ENCODE assay signal across 29 cellular contexts in the genomic region with DNA sequence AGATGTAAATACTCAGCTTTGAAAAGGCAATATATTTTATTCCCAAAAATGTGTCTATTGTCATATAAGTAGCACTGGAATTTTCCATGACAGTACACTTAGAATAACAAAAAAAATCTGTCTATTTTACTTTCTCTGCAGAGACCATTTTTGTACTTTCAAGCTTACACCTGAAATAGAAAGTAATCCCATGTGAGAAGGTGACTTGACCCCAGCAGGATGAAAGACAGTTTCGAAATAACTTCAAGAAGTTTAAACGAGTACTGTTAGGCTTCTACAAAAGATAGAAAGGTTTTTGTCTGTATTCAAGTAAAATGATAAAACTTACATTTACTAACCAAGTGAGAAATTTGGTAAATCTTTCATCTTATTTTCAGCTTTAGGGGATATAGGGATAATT.
"Had no signal": no experiment of that assay in that cellular context is flagged by ENCODE, and none has a peak within 500 bp of the region (broad histone marks: within the 10 kb centered on the region; RNA-seq: fewer than 3 reads in every experiment).

No MANE protein-coding gene starts in this region.

- H3K27me3 Mint-ChIP-seq: naive B cell; stimulated activated naive CD8-positive, alpha-beta T cell treated with anti-CD3 and anti-CD28 coated beads, Interleukin-15, amount 100 ng/mL, for 72 hours had no signal

- H3K4me3 ChIP-seq: dorsolateral prefrontal cortex, esophagus muscularis mucosa, gastroesophageal sphincter, heart left ventricle, hepatocyte, lung, neural progenitor cell, prostate gland, right atrium auricular region, smooth muscle cell, suprapubic skin, transverse colon, upper lobe of right lung, uterus had no signal

- H3K4me1 Mint-ChIP-seq: memory B cell, naive B cell had no signal

- H3K4me3 Mint-ChIP-seq: memory B cell; naive B cell; nephron; neural progenitor cell; stimulated activated naive CD8-positive, alpha-beta T cell treated with anti-CD3 and anti-CD28 coated beads, Interleukin-15, amount 100 ng/mL, for 72 hours had no signal

- H3K27ac ChIP-seq: dorsolateral prefrontal cortex, epithelial cell of prostate, esophagus muscularis mucosa, foreskin keratinocyte, gastroesophageal sphincter, heart left ventricle, hepatocyte, neural progenitor cell, prostate gland, right atrium auricular region, suprapubic skin, transverse colon, upper lobe of right lung, uterus had no signal

- H3K4me1 ChIP-seq: esophagus muscularis mucosa, foreskin keratinocyte, gastroesophageal sphincter, heart left ventricle, prostate gland, right atrium auricular region, suprapubic skin, transverse colon, upper lobe of right lung, uterus had no signal

- H3K36me3 Mint-ChIP-seq: memory B cell, naive B cell, neural progenitor cell had no signal

- H3K4me2 ChIP-seq: hepatocyte, neural progenitor cell, smooth muscle cell had no signal

- H3K27ac Mint-ChIP-seq: memory B cell; naive B cell; nephron; neural progenitor cell; stimulated activated naive CD8-positive, alpha-beta T cell treated with anti-CD3 and anti-CD28 coated beads, Interleukin-15, amount 100 ng/mL, for 72 hours had no signal

- H3K79me2 ChIP-seq: hepatocyte had no signal

- H3K36me3 ChIP-seq: esophagus muscularis mucosa, gastroesophageal sphincter, heart left ventricle, neural progenitor cell, prostate gland, right atrium auricular region, suprapubic skin, transverse colon, upper lobe of right lung, uterus had no signal

- DNase-seq: dorsolateral prefrontal cortex; effector CD4-positive, alpha-beta T cell; heart left ventricle; kidney; naive B cell; stimulated activated CD4-positive, alpha-beta T cell treated with anti-CD3 and anti-CD28 coated beads, Interleukin-12 subunit alpha, Interleukin-12 subunit beta, amount 100 ng/mL, for 4 hours; stimulated activated CD4-positive, alpha-beta T cell treated with anti-CD3 and anti-CD28 coated beads, Interleukin-1b, Interleukin-23, amount 100 ng/mL, for 48 hours; stimulated activated CD4-positive, alpha-beta T cell treated with anti-CD3 and anti-CD28 coated beads, Interleukin-4, amount 100 ng/mL, for 1 hour; stimulated activated CD8-positive, alpha-beta memory T cell treated with anti-CD3 and anti-CD28 coated beads, Interleukin-4, amount 100 ng/mL, for 48 hours; stimulated activated naive CD4-positive, alpha-beta T cell; stimulated activated naive CD8-positive, alpha-beta T cell treated with anti-CD3 and anti-CD28 coated beads, Interleukin-15, amount 100 ng/mL, for 72 hours; transverse colon; upper lobe of right lung; uterus had no signal

- H2AFZ ChIP-seq: hepatocyte, neural progenitor cell had no signal

- H3K27me3 ChIP-seq: dorsolateral prefrontal cortex, esophagus muscularis mucosa, foreskin keratinocyte, gastroesophageal sphincter, heart left ventricle, hepatocyte, neural progenitor cell, right atrium auricular region, suprapubic skin, transverse colon, upper lobe of right lung, uterus had no signal

- H3K9ac ChIP-seq: neural progenitor cell had no signal

- ATAC-seq: gastroesophageal sphincter; heart left ventricle; left lobe of liver; sciatic nerve; stimulated activated naive CD8-positive, alpha-beta T cell treated with anti-CD3 and anti-CD28 coated beads, Interleukin-15, amount 100 ng/mL, for 72 hours; upper lobe of right lung had no signal

- H3K9me3 Mint-ChIP-seq: nephron; neural progenitor cell; stimulated activated naive CD8-positive, alpha-beta T cell treated with anti-CD3 and anti-CD28 coated beads, Interleukin-15, amount 100 ng/mL, for 72 hours had no signal

- H3K9me3 ChIP-seq: esophagus muscularis mucosa, gastroesophageal sphincter, heart left ventricle, prostate gland, right atrium auricular region, suprapubic skin, transverse colon, upper lobe of right lung, uterus had no signal
